ENCODE assay signal across 9 cellular contexts in genomic region chr11:32071811-32072210, GRCh38. TPM values are rescaled to one million over a fixed set of nuclear protein-coding genes. Genes with fewer than 3 reads are reported as not detected.
DNase-seq lines count a peak whose midpoint lies in the region; ATAC-seq, FAIRE-seq and TF ChIP-seq lines count a peak whose summit lies in the region.
"Had no signal": no experiment of that assay in that cellular context is flagged by ENCODE, and none has a peak within 500 bp of the region (broad histone marks: within the 10 kb centered on the region; RNA-seq: fewer than 3 reads in every experiment).

No MANE protein-coding gene starts in this region.

- intact Hi-C loops in GM12878 (cut with micrococcal nuclease; ENCODE audit: unreplicated experiment): no loop called here
- intact Hi-C loops in HepG2 (cut with micrococcal nuclease; ENCODE audit: unreplicated experiment): no loop called here

- in situ Hi-C loops in GM12878 (cut with MboI): no loop called here
- in situ Hi-C loops in HepG2 (cut with HindIII; ENCODE audit: extremely low pct_ligation_motif_present, low pct_unique_long_range_greater_than_20kb): no loop called here

- no peak overlapping the region for H3K4me2 ChIP-seq in GM12878 (ENCODE audit: control insufficient read depth, insufficient read depth)
- H3K4me2 ChIP-seq in HepG2 (ENCODE audit: low read depth, low read length): no peak overlapping the region

- 18% methylated on average over 4 of the region's 4 CpGs for WGBS in GM12878 (ENCODE audit: insufficient coverage, insufficient replicate concordance, low lambda C conversion rate, missing lambda C conversion rate)
- 0% methylated on average over 4 of the region's 4 CpGs for WGBS in HepG2 (ENCODE audit: low lambda C conversion rate)

- no peak for TF ChIP-seq RAD21 in GM12878 (IDR thresholded peaks at IDR 0.05; ENCODE audit: insufficient read depth, low read depth, low read length)
- TF ChIP-seq RAD21 in HepG2 (CRISPR knock-in tag; IDR thresholded peaks at IDR 0.05): no peak

- no peak for TF ChIP-seq EP300 in GM12878 (IDR thresholded peaks at IDR 0.05; ENCODE audit: borderline replicate concordance in 1 of 2, control insufficient read depth in 1 of 2, low read depth in 2 of 2, low read length in 2 of 2)
- no peak for TF ChIP-seq EP300 in HepG2 (IDR thresholded peaks at IDR 0.05; ENCODE audit: low read depth in 2 of 2, low read length in 2 of 2)
- TF ChIP-seq EP300 in HepG2 (CRISPR knock-in tag; IDR thresholded peaks at IDR 0.05; ENCODE audit: borderline replicate concordance): no peak

- H4K20me1 ChIP-seq in GM12878 (ENCODE audit: control insufficient read depth, insufficient read depth): no peaks in the 10 kb centered on the region
- no peaks in the 10 kb centered on the region for H4K20me1 ChIP-seq in HepG2 (ENCODE audit: insufficient read depth, low read length)

- SMC1A ChIA-PET in GM12878 (lab: Charles Lee; ENCODE audit: uncharacterized antibody, unreplicated experiment): interaction anchor here (0.8 kb wide), 1 partner anchor 21 kb away, joined by 4 read pairs; no protein-coding TSS in a partner anchor

- no peaks in the 10 kb centered on the region for H3K36me3 ChIP-seq in GM12878 (ENCODE audit: control insufficient read depth in 2 of 2, insufficient read depth in 2 of 2, low read length in 1 of 2)
- H3K36me3 ChIP-seq in HepG2 (replicated peaks in 1 of 2; ENCODE audit: control insufficient read depth in 1 of 2, insufficient read depth in 2 of 2, low read length in 2 of 2): no peaks in the 10 kb centered on the region

- H2AFZ ChIP-seq in GM12878 (ENCODE audit: control insufficient read depth, low read depth, low read length) (no peak overlapping the region), HepG2 (ENCODE audit: low read length) (no peak overlapping the region)

- H3K27ac ChIP-seq in GM12878 (ENCODE audit: control insufficient read depth, insufficient read depth): no peak overlapping the region
- no peak overlapping the region for H3K27ac ChIP-seq in HepG2 (ENCODE audit: extremely low read length, insufficient read depth, low read length)

- H3K9me3 ChIP-seq in GM12878 (replicated peaks; ENCODE audit: control insufficient read depth, insufficient read depth, low read length): peaks cover under 1% of the 10 kb centered on the region; the same call in 2 of the 3 replicates
- H3K9me3 ChIP-seq in HepG2 (ENCODE audit: low read length): no peaks in the 10 kb centered on the region

- peak; percentile 43 for DNase-seq in AG09309 (ENCODE audit: low read depth)
- DNase-seq in HTR-8/SVneo (ENCODE audit: insufficient read length, low spot score): peak; percentile 53
- no peak for DNase-seq in GM12878 (ENCODE audit: low read depth, low spot score)
- DNase-seq in HepG2 (ENCODE audit: low spot score): peak; percentile 11
- no peak for DNase-seq in medulla oblongata (ENCODE audit: extremely low spot score)
- no peak for DNase-seq in GM19239 (ENCODE audit: insufficient read length, low spot score)
- no peak for DNase-seq in Ammon's horn (ENCODE audit: low spot score)
- DNase-seq: hypothalamus had no signal

- CTCF ChIA-PET in GM12878 (lab: Yijun Ruan, JAX) (interaction anchor here (0.8 to 2.3 kb wide), 3 partner anchors 8 to 19 kb away, joined by 3 to 10 read pairs (median 5); no protein-coding TSS in a partner anchor), HepG2 (lab: Yijun Ruan, JAX; ENCODE audit: low intra/inter-chr PET ratio, low total read pairs) (no interaction called here)

- TF ChIP-seq CTCF in AG09309 (IDR thresholded peaks at IDR 0.05; ENCODE audit: control insufficient read depth, insufficient read depth, low read depth, low read length, missing control alignments) (peak; percentile 69), GM12878 (IDR thresholded peaks at IDR 0.05 in 2 of 3, conservative IDR thresholded peaks at IDR 0.05 in 1 of 3; ENCODE audit: control insufficient read depth in 2 of 3, extremely low read depth in 1 of 3, insufficient read depth in 1 of 3, low read depth in 3 of 3, low read length in 3 of 3) (peak in 2 of 3 experiments; percentile 7 to 15; a peak in 1 of 6 replicates), HepG2 (CRISPR knock-in tag; IDR thresholded peaks at IDR 0.05) (no peak)

- no peak for FAIRE-seq in HTR-8/SVneo (lab: Jason Lieb, UNC)
- FAIRE-seq in GM12878 (lab: Jason Lieb, UNC): no peak
- FAIRE-seq in HepG2 (lab: Jason Lieb, UNC): no peak
- no peak for FAIRE-seq in GM19239 (lab: Jason Lieb, UNC)

- no peak overlapping the region for H3K4me3 ChIP-seq in AG09309 (ENCODE audit: control insufficient read depth, low read depth, low read length)
- H3K4me3 ChIP-seq in GM12878: no peak overlapping the region
- no peak overlapping the region for H3K4me3 ChIP-seq in HepG2 (replicated peaks in 1 of 3; ENCODE audit: insufficient read depth in 1 of 3, low read depth in 2 of 3, low read length in 3 of 3)

- no peak for TF ChIP-seq POLR2A in GM12878 (IDR thresholded peaks at IDR 0.05; ENCODE audit: low read depth, low read length)
- no peak for TF ChIP-seq POLR2A in HepG2 (IDR thresholded peaks at IDR 0.05; ENCODE audit: insufficient read depth in 1 of 2, low read depth in 2 of 2, low read length in 2 of 2)

- POLR2A ChIA-PET in GM12878 (lab: Charles Lee) (no interaction called here), HepG2 (lab: Yijun Ruan, JAX) (no interaction called here)

- H3K27me3 ChIP-seq in GM12878 (replicated peaks in 1 of 2; ENCODE audit: control insufficient read depth in 2 of 2, insufficient read depth in 2 of 2, low read length in 1 of 2) (no peaks in the 10 kb centered on the region), HepG2 (ENCODE audit: control insufficient read depth in 1 of 2, insufficient read depth in 2 of 2, low read length in 2 of 2) (peaks cover 2 to 74% of the 10 kb centered on the region in 2 experiments; a peak in 4 of 5 replicates)

- no TSS peak for BruUV-seq in GM12878 (replicated peaks; lab: Mats Ljungman, UMichigan)
- no TSS peak for BruUV-seq in HepG2 (replicated peaks; lab: Mats Ljungman, UMichigan)

- H3K9ac ChIP-seq in GM12878 (ENCODE audit: control insufficient read depth, insufficient read depth, low read length) (no peak overlapping the region), HepG2 (ENCODE audit: insufficient read depth, low read depth, low read length) (no peak overlapping the region)

- RAD21 ChIA-PET in GM12878 (lab: Charles Lee; ENCODE audit: unreplicated experiment): no interaction called here

- ATAC-seq in GM12878: no peak
- peak; percentile 81 for ATAC-seq in HepG2
- ATAC-seq in GM21515 (IDR thresholded peaks at IDR 0.05; ENCODE audit: unreplicated experiment): no peak

- peaks cover 5% of the 10 kb centered on the region for H3K4me1 ChIP-seq in GM12878 (ENCODE audit: control insufficient read depth, insufficient read depth, low read length)
- H3K4me1 ChIP-seq in HepG2 (ENCODE audit: insufficient read depth, low read length): no peaks in the 10 kb centered on the region

- no peaks in the 10 kb centered on the region for H3K79me2 ChIP-seq in GM12878 (ENCODE audit: control insufficient read depth, insufficient read depth, low read length)
- H3K79me2 ChIP-seq in HepG2 (ENCODE audit: insufficient read depth, low read length): no peaks in the 10 kb centered on the region

TF ChIP-seq in GM12878, 131 proteins besides CTCF, POLR2A, EP300 and RAD21 (continues in another document):
- TF ChIP-seq PML (IDR thresholded peaks at IDR 0.05; ENCODE audit: low read length) (no peak), GABPA (IDR thresholded peaks at IDR 0.05; ENCODE audit: low read depth) (no peak)

TF ChIP-seq in HepG2, 621 proteins besides CTCF, POLR2A, EP300 and RAD21:
- no peak for TF ChIP-seq RNF2 (conservative IDR thresholded peaks at IDR 0.05; ENCODE audit: low read depth)

RNA-seq across cellular contexts. Expression of gene RCN1, which starts 19.1 kb away (rescaled TPM):
- total RNA-seq in GM12878 (2013; cell fraction: nucleolus; rRNA removed): 72.5 and 78.0 TPM in 2 replicates
- 50.2 and 54.7 TPM in 2 replicates for total RNA-seq in GM12878 (2014; rRNA removed)
- 61.1 and 61.5 TPM in 2 replicates for total RNA-seq in GM12878 (2014; rRNA removed; fragmentation: Illumina TruSeq; extraction: Trizol)
- total RNA-seq in GM12878 (2021): 51.2 and 52.8 TPM in 2 replicates
- polyA plus RNA-seq in GM12878 (2011; ENCODE audit: low read depth): 35.9 TPM
- polyA plus RNA-seq in GM12878 (2011; rRNA removed): 73.1 and 103 TPM in 2 replicates
- 25.5 and 27.0 TPM in 2 replicates for polyA plus RNA-seq in GM12878 (2011; cell fraction: cytosol; rRNA removed)
- polyA plus RNA-seq in GM12878 (2011; cell fraction: nucleus; rRNA removed): 42.9 and 49.0 TPM in 2 replicates
- polyA plus RNA-seq in GM12878 (2012): 50.1 and 52.4 TPM in 2 replicates
- 62.5 and 86.8 TPM in 2 replicates for polyA plus RNA-seq in GM12878 (2014; fragmentation: Illumina TruSeq; extraction: Trizol)
- 10 to 100 TPM; 17.6 to 37.4 TPM for polyA plus RNA-seq in GM12878 (2014; fragmentation: Nextera tagmentation; extraction: Ambion mirVana)
- 44.1 and 49.5 TPM in 2 replicates for polyA plus RNA-seq in GM12878 (2014; rRNA removed)
- polyA plus RNA-seq in GM12878 (2016; fragmentation: Nextera tagmentation; extraction: Ambion mirVana): 10 to 100 TPM; 70.9 to 76.7 TPM
- polyA minus RNA-seq in GM12878 (2011; rRNA and poly(A)+ RNA removed): 24.5 and 33.3 TPM in 2 replicates
- polyA minus RNA-seq in GM12878 (2011; cell fraction: cytosol; rRNA and poly(A)+ RNA removed): 19.1 and 21.6 TPM in 2 replicates
- 18.5 and 26.6 TPM in 2 replicates for polyA minus RNA-seq in GM12878 (2011; cell fraction: nucleus; rRNA and poly(A)+ RNA removed)
- 14.7 and 28.5 TPM in 2 replicates for total RNA-seq in HepG2 (2016; rRNA removed; fragmentation: Illumina TruSeq; extraction: Trizol)
- 6.8 and 7.7 TPM in 2 replicates for total RNA-seq in HepG2 (2016; cell fraction: cytosol; rRNA removed; fragmentation: Illumina TruSeq; extraction: Trizol; ENCODE audit: low read depth)
- total RNA-seq in HepG2 (2016; cell fraction: insoluble cytoplasmic fraction; rRNA removed; fragmentation: Illumina TruSeq; extraction: Trizol): 14.2 and 26.1 TPM in 2 replicates
- total RNA-seq in HepG2 (2016; cell fraction: membrane; rRNA removed; fragmentation: Illumina TruSeq; extraction: Trizol): 15.0 and 16.9 TPM in 2 replicates
- total RNA-seq in HepG2 (2016; cell fraction: nucleus; rRNA removed; fragmentation: Illumina TruSeq; extraction: Trizol): 31.1 and 36.5 TPM in 2 replicates
- polyA plus RNA-seq in HepG2 (2011; rRNA removed): 21.9 and 22.0 TPM in 2 replicates
- polyA plus RNA-seq in HepG2 (2011; cell fraction: cytosol; rRNA removed): 13.1 and 18.6 TPM in 2 replicates
- 13.9 and 19.0 TPM in 2 replicates for polyA plus RNA-seq in HepG2 (2011; cell fraction: nucleus; rRNA removed)
- polyA plus RNA-seq in HepG2 (2012): 20.0 and 36.5 TPM in 2 replicates
- polyA plus RNA-seq in HepG2 (2016; cell fraction: cytosol; fragmentation: Illumina TruSeq; extraction: Trizol; ENCODE audit: low read depth): 10.1 and 12.3 TPM in 2 replicates
- 24.9 and 25.0 TPM in 2 replicates for polyA plus RNA-seq in HepG2 (2016; cell fraction: insoluble cytoplasmic fraction; fragmentation: Illumina TruSeq; extraction: Trizol; ENCODE audit: low read depth)
- 19.5 and 23.7 TPM in 2 replicates for polyA plus RNA-seq in HepG2 (2016; cell fraction: membrane; fragmentation: Illumina TruSeq; extraction: Trizol; ENCODE audit: low read depth)
- 72.9 and 82.2 TPM in 2 replicates for polyA plus RNA-seq in HepG2 (2016; cell fraction: nucleus; fragmentation: Illumina TruSeq; extraction: Trizol; ENCODE audit: insufficient read depth, low read depth)
- polyA minus RNA-seq in HepG2 (2011; rRNA and poly(A)+ RNA removed; ENCODE audit: low replicate concordance): 7.9 and 62.4 TPM in 2 replicates
- 15.3 and 17.1 TPM in 2 replicates for polyA minus RNA-seq in HepG2 (2011; cell fraction: cytosol; rRNA and poly(A)+ RNA removed)
- polyA minus RNA-seq in HepG2 (2011; cell fraction: nucleus; rRNA and poly(A)+ RNA removed): 18.0 and 23.4 TPM in 2 replicates

Comparison
In these comparisons a context has a peak if more than half of its experiments do, and no peak if none do; other contexts are left out.
1. DNase-seq: peak in AG09309 (single experiment), HTR-8/SVneo (single experiment) and HepG2 (single experiment); none in GM12878 (single experiment), medulla oblongata (single experiment), GM19239 (single experiment) and Ammon's horn (single experiment).